In the genomic region with DNA sequence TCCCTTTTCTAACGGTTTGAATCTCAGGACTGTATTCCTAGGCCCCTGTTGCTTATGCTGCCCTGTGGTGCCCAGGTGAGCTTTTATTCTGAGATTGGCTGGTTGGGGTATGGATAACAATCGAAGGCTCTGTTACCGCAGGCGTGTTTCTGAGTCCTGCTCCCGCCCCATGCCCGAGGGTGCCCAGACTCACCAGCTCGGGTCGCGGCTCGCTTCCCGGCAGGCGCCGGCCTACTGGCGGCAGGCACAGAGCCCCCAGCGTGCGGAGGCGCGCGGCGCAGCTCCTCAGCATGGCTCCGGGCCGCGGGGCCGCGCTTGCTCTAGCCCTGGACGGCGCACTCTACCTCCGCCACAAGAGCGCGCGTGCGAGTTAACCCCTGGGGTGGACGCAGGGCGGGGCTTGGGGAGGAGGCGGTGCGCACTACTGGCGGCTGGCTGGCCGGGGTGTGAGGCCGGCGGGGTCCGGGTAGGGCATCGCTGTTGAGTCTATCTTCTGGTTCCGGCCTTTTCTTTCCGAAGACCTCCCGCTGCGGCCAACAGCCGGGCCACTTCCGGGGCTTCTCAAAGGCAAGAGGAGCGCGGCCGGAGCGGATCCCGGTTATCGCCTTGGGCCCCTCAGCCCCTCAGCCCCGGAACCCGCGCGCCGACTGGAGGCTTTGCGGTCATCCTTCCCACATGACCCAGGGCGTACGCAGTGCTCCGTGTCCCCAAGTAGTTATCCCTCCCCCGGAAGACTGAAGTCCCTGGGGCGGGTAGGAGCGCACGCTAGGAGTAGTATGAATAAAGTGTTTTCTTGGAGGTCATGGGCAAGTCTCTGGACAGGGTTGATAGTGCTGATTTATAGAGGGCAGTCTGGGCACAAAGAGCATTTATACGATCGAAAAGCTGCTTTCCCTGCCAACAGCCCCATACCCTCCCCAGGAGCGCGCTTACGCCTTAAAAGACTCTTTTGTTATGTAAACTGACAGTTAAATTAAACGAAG, we compare ENCODE assay signal across 7 cellular contexts. TPM values are rescaled to one million over a fixed set of nuclear protein-coding genes. Genes with fewer than 3 reads are reported as not detected.
DNase-seq lines count a peak whose midpoint lies in the region; ATAC-seq and TF ChIP-seq lines count a peak whose summit lies in the region.

THEM4 (minus strand) TSS at position 345 of the 983 bp plus-strand sequence; CDS start at position 292, 53 bp downstream.

- CTCF ChIA-PET in mammary epithelial cell (lab: Charles Lee; ENCODE audit: low non-redundant PET) = interaction anchor here (0.5 to 0.8 kb wide), 4 partner anchors 11 to 92 kb away, joined by 3 to 5 read pairs (median 3); no protein-coding TSS in a partner anchor

- no peaks in the 10 kb centered on the region for H3K4me1 ChIP-seq in mammary epithelial cell (ENCODE audit: insufficient read depth, low read length)
- H3K4me1 ChIP-seq in smooth muscle cell (ENCODE audit: low read depth) = peaks cover 7% of the 10 kb centered on the region

- no peaks in the 10 kb centered on the region for H3F3A ChIP-seq in smooth muscle cell (ENCODE audit: low read depth)

- H3K27ac ChIP-seq in mammary epithelial cell (ENCODE audit: insufficient read depth, low read depth, low read length) (peak within 1 kb of the TSS; percentile 86), smooth muscle cell (ENCODE audit: low read depth) (peak within 1 kb of the TSS; percentile 74)

- intact Hi-C loops in mammary epithelial cell (cut with micrococcal nuclease) = loop anchor here (1.0 to 10.0 kb wide), 3 partner anchors 22 to 255 kb away; no protein-coding TSS in a partner anchor

- in situ Hi-C loops in mammary epithelial cell (cut with MboI; ENCODE audit: low sequenced_read_pairs in 2 of 2) = no loop called here

- H2AFZ ChIP-seq in mammary epithelial cell (ENCODE audit: low read depth, low read length) (peak within 1 kb of the TSS; percentile 97), smooth muscle cell (ENCODE audit: low read depth) (peak within 1 kb of the TSS; percentile 90)

- H4K20me1 ChIP-seq in mammary epithelial cell (ENCODE audit: insufficient read depth, low read length) (no peaks in the 10 kb centered on the region), smooth muscle cell (ENCODE audit: low read depth) (no peaks in the 10 kb centered on the region)

- no peak for TF ChIP-seq CTCF in WI38 (IDR thresholded peaks at IDR 0.05; ENCODE audit: low read depth, low read length)
- no peak for TF ChIP-seq CTCF in mammary epithelial cell (conservative IDR thresholded peaks at IDR 0.05 in 1 of 2, IDR thresholded peaks at IDR 0.05 in 1 of 2; ENCODE audit: extremely low read depth in 1 of 2, insufficient read depth in 1 of 2, low read depth in 1 of 2, low read length in 2 of 2)
- TF ChIP-seq CTCF in smooth muscle cell (IDR thresholded peaks at IDR 0.05; ENCODE audit: borderline replicate concordance, insufficient read depth, poor library complexity, severe bottlenecking) = no peak

- H3K79me2 ChIP-seq in mammary epithelial cell (ENCODE audit: insufficient read depth, low read length) = peaks cover 20% of the 10 kb centered on the region
- peaks cover 13% of the 10 kb centered on the region for H3K79me2 ChIP-seq in smooth muscle cell (ENCODE audit: low read depth)

- H3K27me3 ChIP-seq in mammary epithelial cell (ENCODE audit: insufficient read depth, low read length) = no peaks in the 10 kb centered on the region
- H3K27me3 ChIP-seq in smooth muscle cell (ENCODE audit: low read depth) = no peaks in the 10 kb centered on the region

- H3K9ac ChIP-seq in mammary epithelial cell (ENCODE audit: insufficient read depth, low read length) = peak within 1 kb of the TSS; percentile 97
- H3K9ac ChIP-seq in smooth muscle cell (ENCODE audit: low read depth) = peak within 1 kb of the TSS; percentile 83

- DNase-seq in NCI-H2107 (lab: John Stamatoyannopoulos, UW) (peak; percentile 39), mammary epithelial cell (peak; percentile 96), iPS-NIHi7 (ENCODE audit: extremely low spot score) (peak; percentile 98), smooth muscle cell (lab: John Stamatoyannopoulos, UW; ENCODE audit: unreplicated experiment) (peak; percentile 82)

- TF ChIP-seq POLR2A in GM18505 (IDR thresholded peaks at IDR 0.05; ENCODE audit: borderline replicate concordance, extremely low read depth, insufficient read depth, insufficient read length) = peak; percentile 85

- WGBS in mammary epithelial cell (ENCODE audit: low coverage, missing lambda C conversion rate) = 4% methylated on average over 34 of the region's 73 CpGs
- under 1% methylated on average over 69 of the region's 73 CpGs for WGBS in smooth muscle cell (ENCODE audit: low lambda C conversion rate)

- dilution Hi-C loops in mammary epithelial cell (cut with HindIII; ENCODE audit: low sequenced_read_pairs) = no loop called here

- ATAC-seq in GM18505 (IDR thresholded peaks at IDR 0.05; ENCODE audit: unreplicated experiment) = peak; percentile 95
- ATAC-seq in HG02885 (IDR thresholded peaks at IDR 0.05; ENCODE audit: poor library complexity, unreplicated experiment) = peak; percentile 99

- H3K4me2 ChIP-seq in mammary epithelial cell (ENCODE audit: insufficient read depth, low read depth, low read length) (peak within 1 kb of the TSS; percentile 62), smooth muscle cell (peak within 1 kb of the TSS; percentile 90)

- TSS peak; percentile 67 for BruUV-seq in mammary epithelial cell (replicated peaks; lab: Mats Ljungman, UMichigan)

- H3K4me3 ChIP-seq in WI38 (ENCODE audit: low read depth, low read length) (peak within 1 kb of the TSS; percentile 82), mammary epithelial cell (replicated peaks in 1 of 3; ENCODE audit: insufficient read depth in 1 of 3, low read depth in 2 of 3, low read length in 3 of 3) (peak within 1 kb of the TSS; percentile 73 to 81 (median 75)), smooth muscle cell (peak within 1 kb of the TSS; percentile 70)

- H3K9me3 ChIP-seq in mammary epithelial cell (replicated peaks; ENCODE audit: insufficient read depth, low read length) (peaks cover 11% of the 10 kb centered on the region), smooth muscle cell (replicated peaks; ENCODE audit: low read depth) (no peaks in the 10 kb centered on the region)

- no peaks in the 10 kb centered on the region for H3K36me3 ChIP-seq in mammary epithelial cell (ENCODE audit: insufficient read depth, low read length)
- no peaks in the 10 kb centered on the region for H3K36me3 ChIP-seq in smooth muscle cell (ENCODE audit: low read depth)

RNA-seq across cellular contexts. Expression of gene THEM4, which starts in this region (rescaled TPM):
- total RNA-seq in mammary epithelial cell (10 to 100 TPM; 15.3 to 18.8 TPM), smooth muscle cell (11.8 and 14.4 TPM in 2 replicates)
- polyA plus RNA-seq in mammary epithelial cell (16.2 TPM), smooth muscle cell (15.9 and 19.0 TPM in 2 replicates)
- polyA minus RNA-seq in mammary epithelial cell = 10.7 TPM

Comparison
In these comparisons a context has a peak if more than half of its experiments do, and no peak if none do; other contexts are left out.
1. Peak in every context shown above with its lines: DNase-seq, ATAC-seq, H3K4me3 ChIP-seq and H3K27ac ChIP-seq.
2. DNase-seq: peak in every context shown above with its lines; median percentile 98 in iPS-NIHi7; 96 in mammary epithelial cell; 82 in smooth muscle cell; 39 in NCI-H2107.